ENCODE assay signal across 24 cellular contexts in the genomic region with DNA sequence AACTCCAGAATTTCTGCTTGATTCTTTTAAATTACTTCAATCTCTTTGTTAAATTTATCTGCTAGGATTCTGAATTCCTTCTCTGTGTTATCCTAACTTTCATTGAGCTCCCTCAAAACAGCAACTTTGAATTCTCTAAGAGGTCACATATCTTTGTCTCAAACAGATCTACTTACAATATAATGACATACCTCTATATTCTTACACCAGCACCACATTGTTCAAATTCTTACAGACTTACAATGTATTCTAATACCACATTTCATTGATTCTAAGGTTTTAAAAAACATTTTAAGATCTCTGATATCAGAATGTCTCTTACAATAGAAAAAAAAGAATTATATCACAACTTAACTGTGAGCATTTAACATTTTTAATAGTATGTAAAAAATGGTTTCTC.
DNase-seq lines count a peak whose midpoint lies in the region; ATAC-seq, FAIRE-seq and TF ChIP-seq lines count a peak whose summit lies in the region.
"Had no signal": no experiment of that assay in that cellular context is flagged by ENCODE, and none has a peak within 500 bp of the region (broad histone marks: within the 10 kb centered on the region; RNA-seq: fewer than 3 reads in every experiment).

No MANE protein-coding gene starts in this region.

- TF ChIP-seq CTCF in astrocyte (IDR thresholded peaks at IDR 0.05; ENCODE audit: insufficient read depth, low read depth, low read length) (no peak), coronary artery (IDR thresholded peaks at IDR 0.05) (no peak)

- H3K27ac Mint-ChIP-seq in astrocyte (ENCODE audit: unreplicated experiment) = peak overlapping the region; percentile 41

- FAIRE-seq in astrocyte (lab: Jason Lieb, UNC) = no peak
- FAIRE-seq: GM12878, HTR-8/SVneo had no signal

- H3K27me3 ChIP-seq in astrocyte (ENCODE audit: insufficient read depth, low read length) (no peaks in the 10 kb centered on the region), mesendoderm (ENCODE audit: insufficient read depth, low read length, poor library complexity) (no peaks in the 10 kb centered on the region)
- H3K27me3 ChIP-seq: MG63, SJCRH30 had no signal

- H3K23ac ChIP-seq in mesendoderm (ENCODE audit: low read length) = no peak overlapping the region

- ATAC-seq in GM19455 (IDR thresholded peaks at IDR 0.05; ENCODE audit: unreplicated experiment) = no peak
- ATAC-seq in GM21786 (IDR thresholded peaks at IDR 0.05; ENCODE audit: unreplicated experiment) = no peak
- ATAC-seq: GM12878, PC-3, Right ventricle myocardium inferior had no signal

- peaks cover 3% of the 10 kb centered on the region for H3K9me3 Mint-ChIP-seq in astrocyte (ENCODE audit: unreplicated experiment)

- no peak overlapping the region for H2BK120ac ChIP-seq in mesendoderm (ENCODE audit: low read depth, low read length)

- H3K4me2 ChIP-seq in astrocyte (ENCODE audit: low read length) (no peak overlapping the region), mesendoderm (ENCODE audit: low read length) (no peak overlapping the region)

- H3K79me1 ChIP-seq in mesendoderm (ENCODE audit: low read length) = no peaks in the 10 kb centered on the region

- no peak overlapping the region for H2AFZ ChIP-seq in astrocyte (ENCODE audit: low read depth, low read length)

- peaks cover 14% of the 10 kb centered on the region for H3K4me1 ChIP-seq in astrocyte (ENCODE audit: insufficient read depth, low read length)
- no peaks in the 10 kb centered on the region for H3K4me1 ChIP-seq in mesendoderm (ENCODE audit: control insufficient read depth, low read depth, low read length)
- H3K4me1 ChIP-seq: SJCRH30 had no signal

- no peak overlapping the region for H4K8ac ChIP-seq in mesendoderm (ENCODE audit: low read depth, low read length)

- H4K20me1 ChIP-seq in astrocyte (ENCODE audit: insufficient read depth, low read length) = no peaks in the 10 kb centered on the region

- H2AK5ac ChIP-seq in mesendoderm (ENCODE audit: low read length) = no peak overlapping the region

- peak; percentile 36 for DNase-seq in EH (ENCODE audit: low read depth)
- peak; percentile 18 for DNase-seq in HCEC 1CT
- peak; percentile 53 for DNase-seq in astrocyte (ENCODE audit: low read depth)
- DNase-seq in mesendoderm = peak; percentile 19
- DNase-seq in coronary artery (ENCODE audit: low spot score) = no peak
- DNase-seq: DMS153, DND-41, GDM1, H7, KBM-7, MG63, NCI-H1105 treated with DMSO at 0.1 percent for 48 hours, NCI-H146, NCI-H1930, NCI-H2107, NCI-H524, NCI-H774, PC-3, SJCRH30 had no signal

- H3K9me3 ChIP-seq in astrocyte (ENCODE audit: insufficient read depth, low read depth, low read length) = no peaks in the 10 kb centered on the region
- H3K9me3 ChIP-seq: SJCRH30 had no signal

- H2BK5ac ChIP-seq in mesendoderm (ENCODE audit: low read length) = no peak overlapping the region

- no peak overlapping the region for H4K5ac ChIP-seq in mesendoderm (ENCODE audit: low read length)

- H3K9ac ChIP-seq in astrocyte (ENCODE audit: low read length) (no peak overlapping the region), mesendoderm (ENCODE audit: low read length) (no peak overlapping the region)

- H3K36me3 ChIP-seq in astrocyte (ENCODE audit: insufficient read depth, low read length) (no peaks in the 10 kb centered on the region), mesendoderm (ENCODE audit: control insufficient read depth, insufficient read depth, low read length) (no peaks in the 10 kb centered on the region)
- H3K36me3 ChIP-seq: MG63, SJCRH30 had no signal

- no peaks in the 10 kb centered on the region for H3K36me3 Mint-ChIP-seq in astrocyte (ENCODE audit: low read depth, unreplicated experiment)

- H3K27me3 Mint-ChIP-seq in astrocyte (ENCODE audit: low read depth, unreplicated experiment) = no peaks in the 10 kb centered on the region

- peaks cover 2% of the 10 kb centered on the region for H3K4me1 Mint-ChIP-seq in astrocyte (ENCODE audit: low read depth, unreplicated experiment)

- H3K18ac ChIP-seq in mesendoderm (ENCODE audit: low read length) = no peak overlapping the region

- H3K4me3 ChIP-seq in astrocyte (ENCODE audit: insufficient read depth, low read depth, low read length) (no peak overlapping the region), mesendoderm (ENCODE audit: low read length) (no peak overlapping the region), coronary artery (no peak overlapping the region)
- H3K4me3 ChIP-seq: GM12878, MG63, SJCRH30 had no signal

- no peaks in the 10 kb centered on the region for H3K79me2 ChIP-seq in astrocyte (ENCODE audit: insufficient read depth, low read length)
- H3K79me2 ChIP-seq in mesendoderm (ENCODE audit: control insufficient read depth, insufficient read depth, low read length) = no peaks in the 10 kb centered on the region

- H3K27ac ChIP-seq in astrocyte (ENCODE audit: low read depth, low read length) (no peak overlapping the region), mesendoderm (ENCODE audit: low read depth, low read length) (no peak overlapping the region), coronary artery (no peak overlapping the region)
- H3K27ac ChIP-seq: SJCRH30 had no signal

- H2BK15ac ChIP-seq in mesendoderm (replicated peaks; ENCODE audit: low read depth) = no peak overlapping the region

- no peak overlapping the region for H3K4ac ChIP-seq in mesendoderm (ENCODE audit: low read depth, low read length)

- no peak overlapping the region for H3K4me3 Mint-ChIP-seq in astrocyte (ENCODE audit: unreplicated experiment)

- no peak overlapping the region for H3K56ac ChIP-seq in mesendoderm (ENCODE audit: low read length)
